Comparison of ENCODE assay signal across 22 cellular contexts in the genomic region with DNA sequence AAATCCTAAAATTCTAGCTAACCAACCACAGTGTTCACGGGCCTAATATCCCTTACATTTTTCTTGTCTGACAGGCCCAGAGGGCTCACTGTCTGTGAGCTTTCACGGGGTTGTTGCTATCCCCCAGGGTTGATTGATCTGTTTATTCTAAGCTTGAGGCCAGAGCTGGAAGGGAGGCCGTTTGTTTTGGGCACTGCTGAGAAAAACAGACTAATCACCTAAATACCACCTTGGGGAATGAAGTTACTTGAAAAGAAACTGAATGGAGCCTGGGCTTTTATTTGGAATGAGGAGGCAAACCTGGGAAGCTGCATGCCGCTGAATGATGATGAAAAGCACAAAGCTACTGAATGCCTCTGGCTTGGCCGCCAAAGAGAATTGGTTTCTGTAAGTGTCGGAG.
"Had no signal": no experiment of that assay in that cellular context is flagged by ENCODE, and none has a peak within 500 bp of the region (broad histone marks: within the 10 kb centered on the region; RNA-seq: fewer than 3 reads in every experiment).

No MANE protein-coding gene starts in this region.

- H3K4me1 ChIP-seq: foreskin keratinocyte, parathyroid adenoma, psoas muscle, right lobe of liver, tibial artery had no signal

- H3K4me1 Mint-ChIP-seq: naive thymus-derived CD4-positive, alpha-beta T cell had no signal

- H3K36me3 Mint-ChIP-seq: naive thymus-derived CD4-positive, alpha-beta T cell; stimulated activated memory B cell treated with anti-CD40 and anti-IgM and Interleukin-4, amounts not matched to agents 10 μg/mL and 1 μg/mL and 100 μg/mL, for 72 hours had no signal

- DNase-seq: cerebellar nuclear complex; erythroblast; foreskin keratinocyte; head of caudate nucleus; left colon; left ventricle myocardium superior; mesenchymal stem cell; naive thymus-derived CD4-positive, alpha-beta T cell; psoas muscle; retina; right lobe of liver; spleen; stimulated activated CD4-positive, alpha-beta T cell treated with anti-CD3 and anti-CD28 coated beads, Interleukin-15, amount 100 ng/mL, for 24 hours; stimulated activated CD4-positive, alpha-beta T cell treated with anti-CD3 and anti-CD28 coated beads, Interleukin-1b, Interleukin-23, amount 100 ng/mL, for 48 hours; stimulated activated CD4-positive, alpha-beta T cell treated with anti-CD3 and anti-CD28 coated beads, Interleukin-4, amount 100 ng/mL, for 24 hours; tibial artery had no signal

- H3K9me3 ChIP-seq: psoas muscle, right lobe of liver, spleen, tibial artery had no signal

- H3K27ac Mint-ChIP-seq: dendritic cell treated with granulocyte-macrophage colony-stimulating factor and Interleukin-4, amounts not matched to agents 40 ng/mL and 50 ng/mL, for 4 days; naive thymus-derived CD4-positive, alpha-beta T cell; stimulated activated memory B cell treated with anti-CD40 and anti-IgM and Interleukin-4, amounts not matched to agents 10 μg/mL and 1 μg/mL and 100 μg/mL, for 72 hours; stimulated activated naive CD8-positive, alpha-beta T cell treated with anti-CD3 and anti-CD28 coated beads, Interleukin-15, Interleukin-2, amounts not matched to agents 100 ng/mL and 50 ng/mL, for 24 hours had no signal

- H3K36me3 ChIP-seq: right lobe of liver, spleen, tibial artery had no signal

- H3K9me3 Mint-ChIP-seq: dendritic cell treated with granulocyte-macrophage colony-stimulating factor and Interleukin-4, amounts not matched to agents 40 ng/mL and 50 ng/mL, for 4 days; stimulated activated memory B cell treated with anti-CD40 and anti-IgM and Interleukin-4, amounts not matched to agents 10 μg/mL and 1 μg/mL and 100 μg/mL, for 72 hours; stimulated activated naive CD8-positive, alpha-beta T cell treated with anti-CD3 and anti-CD28 coated beads, Interleukin-15, Interleukin-2, amounts not matched to agents 100 ng/mL and 50 ng/mL, for 24 hours had no signal

- H2AFZ ChIP-seq: hepatocyte, parathyroid adenoma had no signal

- H3K4me3 Mint-ChIP-seq: dendritic cell treated with granulocyte-macrophage colony-stimulating factor and Interleukin-4, amounts not matched to agents 40 ng/mL and 50 ng/mL, for 4 days; naive thymus-derived CD4-positive, alpha-beta T cell; stimulated activated memory B cell treated with anti-CD40 and anti-IgM and Interleukin-4, amounts not matched to agents 10 μg/mL and 1 μg/mL and 100 μg/mL, for 72 hours; stimulated activated naive CD8-positive, alpha-beta T cell treated with anti-CD3 and anti-CD28 coated beads, Interleukin-15, Interleukin-2, amounts not matched to agents 100 ng/mL and 50 ng/mL, for 24 hours had no signal

- H3K27me3 ChIP-seq: foreskin keratinocyte, hepatocyte, right lobe of liver, tibial artery had no signal

- H3K4me2 ChIP-seq: hepatocyte had no signal

- H3K27ac ChIP-seq: foreskin keratinocyte, hepatocyte, parathyroid adenoma, psoas muscle, right lobe of liver, spleen, tibial artery had no signal

- H3K4me3 ChIP-seq: hepatocyte, lung, psoas muscle, right lobe of liver, spleen, tibial artery had no signal

- H3K9ac ChIP-seq: parathyroid adenoma had no signal
